8 cellular contexts compared by ENCODE assay signal in genomic region chr20:58891076-58891685, GRCh38. TPM values are rescaled to one million over a fixed set of nuclear protein-coding genes. Genes with fewer than 3 reads are reported as not detected.
DNase-seq lines count a peak whose midpoint lies in the region; ATAC-seq and TF ChIP-seq lines count a peak whose summit lies in the region.

No MANE protein-coding gene starts in this region.

- WGBS in endodermal cell (ENCODE audit: insufficient coverage in 1 of 2, insufficient read length in 1 of 2), 2 experiments, result 0% methylated on average over 12 to 71 of the region's 99 CpGs

- H3K9me3 ChIP-seq in ES-I3 (ENCODE audit: control insufficient read depth, insufficient read depth, low read length), result no peaks in the 10 kb centered on the region; the same call in 1 of the 2 replicates
- no peaks in the 10 kb centered on the region for H3K9me3 ChIP-seq in endodermal cell (ENCODE audit: control insufficient read depth, low read length)
- no peaks in the 10 kb centered on the region for H3K9me3 ChIP-seq in mononuclear cell (ENCODE audit: low read depth, low read length)

- no peaks in the 10 kb centered on the region for H3K9me3 Mint-ChIP-seq in endodermal cell

- H3K27me3 ChIP-seq in endodermal cell (ENCODE audit: control insufficient read depth, insufficient read depth, low read length, poor library complexity, severe bottlenecking) (no peaks in the 10 kb centered on the region), mononuclear cell (ENCODE audit: insufficient read depth, low read length) (no peaks in the 10 kb centered on the region)

- H3K36me3 Mint-ChIP-seq in endodermal cell (ENCODE audit: low read depth), result peaks cover 5% of the 10 kb centered on the region

- H3K4me3 Mint-ChIP-seq in endodermal cell, result peak overlapping the region; percentile 90

- peak overlapping the region; percentile 86 for H3K4me3 ChIP-seq in endodermal cell (ENCODE audit: low read length)
- H3K4me3 ChIP-seq in mononuclear cell (ENCODE audit: low read length), result peak overlapping the region; percentile 60

- H3K27me3 Mint-ChIP-seq in endodermal cell (ENCODE audit: insufficient read depth), result peaks cover under 1% of the 10 kb centered on the region

- H3K27ac Mint-ChIP-seq in endodermal cell, result no peak overlapping the region

- TF ChIP-seq CTCF in endodermal cell (conservative IDR thresholded peaks at IDR 0.05), result no peak

- peaks cover 32% of the 10 kb centered on the region for H3K4me1 Mint-ChIP-seq in endodermal cell

- H3K4me1 ChIP-seq in ES-I3 (ENCODE audit: insufficient read depth, low read length), result peaks cover 23% of the 10 kb centered on the region
- peaks cover 14% of the 10 kb centered on the region for H3K4me1 ChIP-seq in endodermal cell (ENCODE audit: control insufficient read depth, insufficient read depth, low read length)
- H3K4me1 ChIP-seq in mononuclear cell (ENCODE audit: insufficient read depth, low read length), result peaks cover 38% of the 10 kb centered on the region

- H3K36me3 ChIP-seq in ES-I3 (ENCODE audit: insufficient read depth, low read length) (no peaks in the 10 kb centered on the region), endodermal cell (ENCODE audit: control insufficient read depth, insufficient read depth, low read length) (peaks cover 11% of the 10 kb centered on the region)

- H3K9ac ChIP-seq in ES-I3 (ENCODE audit: low read depth, low read length) (peak overlapping the region; percentile 94; the same call in 1 of the 2 replicates), endodermal cell (ENCODE audit: extremely low read depth, low read length, poor library complexity, severe bottlenecking) (peak overlapping the region; percentile 69)

- ATAC-seq in HG02571 (IDR thresholded peaks at IDR 0.05; ENCODE audit: unreplicated experiment), result peak; percentile 23

- H3K27ac ChIP-seq in endodermal cell (ENCODE audit: low read depth, low read length), result peak overlapping the region; percentile 62

- peak; percentile 22 for DNase-seq in NCI-H510A treated with DMSO at 0.1 percent for 48 hours (lab: John Stamatoyannopoulos, UW)
- DNase-seq in activated CD8-positive, alpha-beta memory T cell treated with anti-CD3 and anti-CD28 coated beads for 48 hours (ENCODE audit: low read depth in 2 of 3, low spot score in 2 of 3), result peak; percentile 27 to 61 (median 44)
- peak; percentile 85 for DNase-seq in endodermal cell
- peak; percentile 61 for DNase-seq in stimulated activated CD8-positive, alpha-beta memory T cell treated with anti-CD3 and anti-CD28 coated beads, Interleukin-4, amount 100 ng/mL, for 24 hours (ENCODE audit: low read depth)
- no peak for DNase-seq in GF-D8 (lab: John Stamatoyannopoulos, UW)

RNA-seq across cellular contexts. Expression of gene GNAS, which starts 38.7 kb away (rescaled TPM):
- total RNA-seq in endodermal cell, result 1,000 to 10,000 TPM; 1,246 to 1,267 TPM
- 1,275 TPM for polyA plus RNA-seq in endodermal cell (2013, experiment 1 of 2)
- 1,251 TPM for polyA plus RNA-seq in endodermal cell (2013, experiment 2 of 2)
- 461 TPM for total RNA-seq in mononuclear cell

RNA-seq across cellular contexts. Expression of gene GNAS-AS1, which starts 40.5 kb away (rescaled TPM):
- total RNA-seq in endodermal cell (1 to 10 TPM; 9.3 to 9.7 TPM), mononuclear cell (0.10 TPM)
- polyA plus RNA-seq in endodermal cell (2013, experiment 1 of 2), result 3.9 TPM
- 2.5 TPM for polyA plus RNA-seq in endodermal cell (2013, experiment 2 of 2)
